In the genomic region with DNA sequence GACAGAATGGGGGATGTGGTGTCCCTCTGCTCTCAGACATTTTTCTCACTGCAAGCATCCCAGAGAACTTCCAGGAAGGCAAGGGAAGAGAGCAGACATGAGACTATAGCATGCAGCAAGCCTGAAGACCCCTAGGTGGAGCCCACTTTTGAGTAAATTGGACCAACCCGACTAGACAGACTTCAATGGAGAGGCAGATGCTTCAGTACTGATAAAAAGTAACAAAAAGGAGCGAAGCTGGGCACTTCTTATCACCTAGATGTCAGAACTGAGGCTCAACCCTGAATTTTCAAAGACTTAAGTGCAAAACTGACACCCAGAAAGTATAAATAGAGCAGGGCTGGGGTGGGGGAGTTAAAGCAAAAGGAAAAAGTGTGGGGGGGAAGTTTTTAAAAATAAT, we compare ENCODE assay signal across 20 cellular contexts.
A peak's percentile ranks its signal among the peaks of the same experiment; 100 is the strongest.
DNase-seq lines count a peak whose midpoint lies in the region; TF ChIP-seq lines count a peak whose summit lies in the region.
"Had no signal": no experiment of that assay in that cellular context is flagged by ENCODE, and none has a peak within 500 bp of the region (broad histone marks: within the 10 kb centered on the region; RNA-seq: fewer than 3 reads in every experiment).

No MANE protein-coding gene starts in this region.

- WGBS in endodermal cell (ENCODE audit: insufficient coverage in 1 of 2, insufficient read length in 1 of 2), 2 experiments, result 72 to 86% methylated on average over 2 of the region's 2 CpGs

- DNase-seq in OCI-M1 (lab: John Stamatoyannopoulos, UW) (peak; percentile 28), endodermal cell (no peak), neural progenitor cell (ENCODE audit: low spot score) (no peak), globus pallidus (ENCODE audit: low spot score) (no peak), HCEC 1CT (no peak), glomerular visceral epithelial cell (ENCODE audit: extremely low spot score) (no peak)
- DNase-seq: 8988T; ACHN; AML-193; BE2C; Caco-2; CD4-positive, CD25-positive, alpha-beta regulatory T cell; CD8-positive, alpha-beta T cell; DMS153; DND-41; GM23248 had no signal

- H3K27ac Mint-ChIP-seq in endodermal cell (no peak overlapping the region), neural progenitor cell (no peak overlapping the region)
- H3K27ac Mint-ChIP-seq: CD4-positive, CD25-positive, alpha-beta regulatory T cell; CD8-positive, alpha-beta T cell had no signal

- H3K27me3 ChIP-seq in BLaER1 treated with 17β-estradiol and CSF1 and Interleukin-3, amounts not matched to agents 10 nM and 100 nM, result no peaks in the 10 kb centered on the region
- H3K27me3 ChIP-seq in endodermal cell (ENCODE audit: control insufficient read depth, insufficient read depth, low read length, poor library complexity, severe bottlenecking) (no peaks in the 10 kb centered on the region), neural progenitor cell (no peaks in the 10 kb centered on the region)
- H3K27me3 ChIP-seq: BE2C had no signal

- peaks cover 11 to 18% (median 14%) of the 10 kb centered on the region in 10 experiments; a peak in 19 of 20 replicates for H3K4me1 ChIP-seq in BLaER1 treated with 17β-estradiol and CSF1 and Interleukin-3, amounts not matched to agents 10 nM and 100 nM
- no peaks in the 10 kb centered on the region for H3K4me1 ChIP-seq in endodermal cell (ENCODE audit: control insufficient read depth, insufficient read depth, low read length)
- H3K4me1 ChIP-seq in neural progenitor cell, result no peaks in the 10 kb centered on the region
- H3K4me1 ChIP-seq: A549, BE2C, Caco-2, HAP-1 had no signal

- no peaks in the 10 kb centered on the region; a peak in 1 of 22 replicates for H4K20me1 ChIP-seq in BLaER1 treated with 17β-estradiol and CSF1 and Interleukin-3, amounts not matched to agents 10 nM and 100 nM
- H4K20me1 ChIP-seq in neural progenitor cell (ENCODE audit: low read depth), result no peaks in the 10 kb centered on the region

- H3K36me3 Mint-ChIP-seq in endodermal cell (ENCODE audit: low read depth) (no peaks in the 10 kb centered on the region), neural progenitor cell (no peaks in the 10 kb centered on the region)
- H3K36me3 Mint-ChIP-seq: CD4-positive, CD25-positive, alpha-beta regulatory T cell; CD8-positive, alpha-beta T cell had no signal

- no peaks in the 10 kb centered on the region for H3K36me3 ChIP-seq in BLaER1 treated with 17β-estradiol and CSF1 and Interleukin-3, amounts not matched to agents 10 nM and 100 nM
- H3K36me3 ChIP-seq in endodermal cell (ENCODE audit: control insufficient read depth, insufficient read depth, low read length), result no peaks in the 10 kb centered on the region
- no peaks in the 10 kb centered on the region for H3K36me3 ChIP-seq in neural progenitor cell
- H3K36me3 ChIP-seq: BE2C, HAP-1 had no signal

- no peaks in the 10 kb centered on the region for H3K79me2 ChIP-seq in neural progenitor cell (ENCODE audit: low read depth)

- no peak overlapping the region for H3K27ac ChIP-seq in BLaER1 treated with 17β-estradiol and CSF1 and Interleukin-3, amounts not matched to agents 10 nM and 100 nM
- H3K27ac ChIP-seq in endodermal cell (ENCODE audit: low read depth, low read length), result no peak overlapping the region
- no peak overlapping the region for H3K27ac ChIP-seq in neural progenitor cell
- H3K27ac ChIP-seq: A549, C4-2B, GM23248 had no signal

- H2AFZ ChIP-seq in neural progenitor cell (replicated peaks), result no peak overlapping the region
- H2AFZ ChIP-seq: GM23248 had no signal

- H3K27me3 Mint-ChIP-seq in endodermal cell (ENCODE audit: insufficient read depth) (no peaks in the 10 kb centered on the region), neural progenitor cell (ENCODE audit: insufficient read depth, low read depth) (peaks cover 2% of the 10 kb centered on the region)

- H3K9me3 Mint-ChIP-seq in endodermal cell, result peaks cover 3% of the 10 kb centered on the region
- H3K9me3 Mint-ChIP-seq in neural progenitor cell, result peaks cover 17% of the 10 kb centered on the region
- H3K9me3 Mint-ChIP-seq: CD4-positive, CD25-positive, alpha-beta regulatory T cell; CD8-positive, alpha-beta T cell had no signal

- H3K4me1 Mint-ChIP-seq in endodermal cell (no peaks in the 10 kb centered on the region), neural progenitor cell (no peaks in the 10 kb centered on the region)
- H3K4me1 Mint-ChIP-seq: CD4-positive, CD25-positive, alpha-beta regulatory T cell had no signal

- H3K4me2 ChIP-seq in BLaER1 treated with 17β-estradiol and CSF1 and Interleukin-3, amounts not matched to agents 10 nM and 100 nM, result peak overlapping the region; percentile 9 to 49 (median 26); a peak in 13 of 22 replicates
- no peak overlapping the region for H3K4me2 ChIP-seq in neural progenitor cell
- H3K4me2 ChIP-seq: A549 had no signal

- no peak overlapping the region for H3K9ac ChIP-seq in BLaER1 treated with 17β-estradiol and CSF1 and Interleukin-3, amounts not matched to agents 10 nM and 100 nM
- H3K9ac ChIP-seq in endodermal cell (ENCODE audit: extremely low read depth, low read length, poor library complexity, severe bottlenecking) (no peak overlapping the region), neural progenitor cell (no peak overlapping the region)
- H3K9ac ChIP-seq: GM23248 had no signal

- peaks cover 7 to 19% (median 13%) of the 10 kb centered on the region in 11 experiments; a peak in 18 of 22 replicates for H3K9me3 ChIP-seq in BLaER1 treated with 17β-estradiol and CSF1 and Interleukin-3, amounts not matched to agents 10 nM and 100 nM (replicated peaks in 1 of 11)
- H3K9me3 ChIP-seq in endodermal cell (ENCODE audit: control insufficient read depth, low read length) (no peaks in the 10 kb centered on the region), neural progenitor cell (ENCODE audit: low read depth) (no peaks in the 10 kb centered on the region)
- H3K9me3 ChIP-seq: A549, BE2C, Caco-2, HAP-1 had no signal

- H3F3A ChIP-seq in neural progenitor cell (ENCODE audit: low read depth), result no peaks in the 10 kb centered on the region

- TF ChIP-seq CTCF in endodermal cell (conservative IDR thresholded peaks at IDR 0.05) (peak; percentile 41), neural progenitor cell (IDR thresholded peaks at IDR 0.05) (peak; percentile 16)

- no peak overlapping the region for H3K4me3 ChIP-seq in BLaER1 treated with 17β-estradiol and CSF1 and Interleukin-3, amounts not matched to agents 10 nM and 100 nM
- H3K4me3 ChIP-seq in endodermal cell (ENCODE audit: low read length) (no peak overlapping the region), neural progenitor cell (no peak overlapping the region)
- H3K4me3 ChIP-seq: A549, GM23248, HAP-1 had no signal

- H3K4me3 Mint-ChIP-seq in endodermal cell (no peak overlapping the region), neural progenitor cell (no peak overlapping the region)
- H3K4me3 Mint-ChIP-seq: CD4-positive, CD25-positive, alpha-beta regulatory T cell; CD8-positive, alpha-beta T cell had no signal
